In the genomic region with DNA sequence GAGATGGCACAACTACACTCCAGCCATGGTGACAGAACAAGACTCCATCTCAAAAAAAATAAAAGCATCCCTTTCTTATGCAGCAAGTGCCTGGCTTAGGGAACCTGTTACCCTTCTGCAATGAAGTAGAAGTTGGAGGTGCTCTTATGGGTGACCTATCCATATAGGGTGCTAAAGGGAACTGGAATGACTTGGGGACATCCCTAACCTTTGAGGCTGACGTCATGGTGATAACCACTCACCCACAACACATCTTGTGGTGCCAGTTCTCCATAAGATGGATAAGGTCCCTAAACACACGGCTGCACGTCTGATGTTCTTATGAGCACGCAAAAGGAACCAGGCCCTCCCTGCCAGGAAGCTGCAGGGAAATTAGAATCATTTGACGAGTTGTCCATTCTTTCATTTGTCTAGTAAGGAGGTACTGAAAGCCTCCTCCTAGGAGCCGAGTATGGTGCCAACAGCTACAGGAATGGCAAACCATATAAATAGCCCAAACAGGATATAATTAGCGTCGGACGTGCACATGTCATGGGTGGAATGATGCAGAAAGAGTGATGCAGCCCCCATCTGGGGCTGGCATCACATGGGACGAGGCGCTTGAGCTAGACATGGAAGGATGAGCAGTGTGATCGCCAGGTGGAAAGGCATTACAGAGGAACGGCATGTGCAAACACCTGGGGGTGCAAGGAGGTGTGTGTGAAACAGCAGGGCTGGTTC, we compare ENCODE assay signal across 2 cellular contexts.
TF ChIP-seq lines count a peak whose summit lies in the region.

No MANE protein-coding gene starts in this region.

TF ChIP-seq in IMR-90, 13 proteins besides CTCF, POLR2A, EP300 and RAD21:
- TF ChIP-seq CHD1 (IDR thresholded peaks at IDR 0.05; ENCODE audit: low read depth, low read length), result no peak
- no peak for TF ChIP-seq CEBPB (IDR thresholded peaks at IDR 0.05; ENCODE audit: low read depth, low read length)
- no peak for TF ChIP-seq BHLHE40 (IDR thresholded peaks at IDR 0.05; ENCODE audit: low read depth, low read length)
- no peak for TF ChIP-seq NFE2L2 (IDR thresholded peaks at IDR 0.05; ENCODE audit: low read depth, low read length)
- TF ChIP-seq USF2 (IDR thresholded peaks at IDR 0.05; ENCODE audit: low read depth, low read length), result no peak
- no peak for TF ChIP-seq SMC3 (IDR thresholded peaks at IDR 0.05; ENCODE audit: low read depth, low read length)
- no peak for TF ChIP-seq MXI1 (IDR thresholded peaks at IDR 0.05; ENCODE audit: borderline replicate concordance, low read depth, low read length)
- TF ChIP-seq, protein P1, sequence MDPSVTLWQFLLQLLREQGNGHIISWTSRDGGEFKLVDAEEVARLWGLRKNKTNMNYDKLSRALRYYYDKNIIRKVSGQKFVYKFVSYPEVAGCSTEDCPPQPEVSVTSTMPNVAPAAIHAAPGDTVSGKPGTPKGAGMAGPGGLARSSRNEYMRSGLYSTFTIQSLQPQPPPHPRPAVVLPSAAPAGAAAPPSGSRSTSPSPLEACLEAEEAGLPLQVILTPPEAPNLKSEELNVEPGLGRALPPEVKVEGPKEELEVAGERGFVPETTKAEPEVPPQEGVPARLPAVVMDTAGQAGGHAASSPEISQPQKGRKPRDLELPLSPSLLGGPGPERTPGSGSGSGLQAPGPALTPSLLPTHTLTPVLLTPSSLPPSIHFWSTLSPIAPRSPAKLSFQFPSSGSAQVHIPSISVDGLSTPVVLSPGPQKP (IDR thresholded peaks at IDR 0.05; ENCODE audit: borderline replicate concordance, low read depth, low read length), result no peak
- TF ChIP-seq FOS (IDR thresholded peaks at IDR 0.05; ENCODE audit: low read depth, low read length), result no peak
- no peak for TF ChIP-seq MAZ (IDR thresholded peaks at IDR 0.05; ENCODE audit: borderline replicate concordance, low read depth, low read length)
- TF ChIP-seq RCOR1 (IDR thresholded peaks at IDR 0.05; ENCODE audit: insufficient replicate concordance, low read length), result no peak
- TF ChIP-seq RFX5 (IDR thresholded peaks at IDR 0.05; ENCODE audit: low read depth, low read length), result no peak
- no peak for TF ChIP-seq MAFK (IDR thresholded peaks at IDR 0.05; ENCODE audit: low read depth, low read length)

TF ChIP-seq in H1, 55 proteins besides CTCF, POLR2A, EP300 and RAD21:
- TF ChIP-seq BCL11A (IDR thresholded peaks at IDR 0.05; ENCODE audit: low read depth in 2 of 2, low read length in 2 of 2) (no peak), POU5F1 (IDR thresholded peaks at IDR 0.05; ENCODE audit: low read depth, low read length) (no peak), SIN3A (conservative IDR thresholded peaks at IDR 0.05 in 1 of 2, IDR thresholded peaks at IDR 0.05 in 1 of 2; ENCODE audit: low read depth in 1 of 2, low read length in 2 of 2) (no peak), ASH2L (IDR thresholded peaks at IDR 0.05; ENCODE audit: low read length) (no peak), NANOG (IDR thresholded peaks at IDR 0.05; ENCODE audit: insufficient read depth, low read depth, low read length, poor library complexity, severe bottlenecking) (no peak), KDM4A (IDR thresholded peaks at IDR 0.05; ENCODE audit: low read depth, low read length, severe bottlenecking) (no peak), SAP30 (IDR thresholded peaks at IDR 0.05; ENCODE audit: insufficient read depth, insufficient replicate concordance, low read length) (no peak), KDM5A (IDR thresholded peaks at IDR 0.05; ENCODE audit: low read length) (no peak), YY1 (IDR thresholded peaks at IDR 0.05; ENCODE audit: low read depth, low read length) (no peak), ATF3 (IDR thresholded peaks at IDR 0.05; ENCODE audit: insufficient read depth, low read depth, low read length) (no peak), CBX8 (IDR thresholded peaks at IDR 0.05; ENCODE audit: borderline replicate concordance, low read depth, low read length) (no peak), SIRT6 (IDR thresholded peaks at IDR 0.05; ENCODE audit: low read length) (no peak), ZNF274 (IDR thresholded peaks at IDR 0.05; ENCODE audit: borderline replicate concordance, extremely low read depth, low read length) (no peak), MAFK (IDR thresholded peaks at IDR 0.05; ENCODE audit: low read depth, low read length) (no peak), SIX5 (IDR thresholded peaks at IDR 0.05; ENCODE audit: low read depth, low read length) (no peak)
- TF ChIP-seq, protein P2, sequence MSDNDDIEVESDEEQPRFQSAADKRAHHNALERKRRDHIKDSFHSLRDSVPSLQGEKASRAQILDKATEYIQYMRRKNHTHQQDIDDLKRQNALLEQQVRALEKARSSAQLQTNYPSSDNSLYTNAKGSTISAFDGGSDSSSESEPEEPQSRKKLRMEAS (IDR thresholded peaks at IDR 0.05), result no peak
